Comparison of ENCODE assay signal across 25 cellular contexts in the genomic region with DNA sequence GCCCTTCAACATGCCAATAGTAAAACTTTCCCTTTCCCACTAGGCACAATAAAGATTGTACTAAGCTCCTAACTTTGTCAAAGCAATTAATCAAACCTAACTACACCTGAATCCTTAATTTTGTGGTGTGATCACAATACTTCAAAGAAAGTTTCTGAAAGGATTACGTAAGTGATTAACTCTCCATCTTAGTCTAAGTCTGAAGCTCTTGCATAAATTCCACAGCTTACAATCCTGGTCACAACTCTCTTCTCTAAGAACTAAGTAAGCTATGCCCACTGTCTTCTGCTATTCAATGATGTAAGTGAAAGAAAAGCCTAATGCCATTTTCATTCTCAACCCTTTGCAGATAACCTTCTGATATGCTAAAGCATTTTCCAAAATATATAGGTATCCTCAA.
"Had no signal": no experiment of that assay in that cellular context is flagged by ENCODE, and none has a peak within 500 bp of the region (broad histone marks: within the 10 kb centered on the region; RNA-seq: fewer than 3 reads in every experiment).

No MANE protein-coding gene starts in this region.

- H3K27me3 Mint-ChIP-seq: activated CD4-positive, alpha-beta T cell treated with anti-CD3 and anti-CD28 coated beads, Interleukin-2, amount 10 ng/mL, durations not matched to agents 7 days and 5 days; activated naive CD8-positive, alpha-beta T cell treated with anti-CD3 and anti-CD28 coated beads for 36 hours; central memory CD8-positive, alpha-beta T cell; effector memory CD8-positive, alpha-beta T cell; stimulated activated naive B cell treated with anti-CD40 and anti-IgM and Interleukin-4, amounts not matched to agents 10 μg/mL and 1 μg/mL and 100 μg/mL, for 72 hours had no signal

- H3K4me3 ChIP-seq: breast epithelium, colonic mucosa, dorsolateral prefrontal cortex, gastroesophageal sphincter, mucosa of descending colon, vagina had no signal

- H3K27ac ChIP-seq: breast epithelium, colonic mucosa, gastroesophageal sphincter, vagina, VCaP had no signal

- H3K27me3 ChIP-seq: breast epithelium, colonic mucosa, dorsolateral prefrontal cortex, gastroesophageal sphincter, vagina had no signal

- H3K27ac Mint-ChIP-seq: activated CD4-positive, alpha-beta T cell treated with anti-CD3 and anti-CD28 coated beads, Interleukin-2, amount 10 ng/mL, durations not matched to agents 7 days and 5 days; activated CD8-positive, alpha-beta T cell treated with anti-CD3 and anti-CD28 coated beads, Interleukin-2, amount 10 ng/mL, durations not matched to agents 7 days and 5 days; activated naive CD8-positive, alpha-beta T cell treated with anti-CD3 and anti-CD28 coated beads for 36 hours; effector memory CD8-positive, alpha-beta T cell; stimulated activated naive B cell treated with anti-CD40 and anti-IgM and Interleukin-4, amounts not matched to agents 10 μg/mL and 1 μg/mL and 100 μg/mL, for 72 hours had no signal

- ATAC-seq: activated CD8-positive, alpha-beta T cell treated with anti-CD3 and anti-CD28 coated beads, Interleukin-2, amount 10 ng/mL, durations not matched to agents 7 days and 5 days; effector memory CD8-positive, alpha-beta T cell; gastroesophageal sphincter; left ventricle myocardium superior; mucosa of descending colon; sciatic nerve; stimulated activated naive B cell treated with anti-CD40 and anti-IgM and Interleukin-4, amounts not matched to agents 10 μg/mL and 1 μg/mL and 100 μg/mL, for 72 hours had no signal

- DNase-seq: activated CD4-positive, alpha-beta T cell treated with anti-CD3 and anti-CD28 coated beads, Interleukin-2, amount 10 ng/mL, durations not matched to agents 7 days and 5 days; activated CD4-positive, CD25-positive, alpha-beta regulatory T cell treated with anti-CD3 and anti-CD28 coated beads, Interleukin-2, amount 50 U/mL, for 72 hours; activated CD8-positive, alpha-beta T cell treated with anti-CD3 and anti-CD28 coated beads, Interleukin-2, amount 10 ng/mL, durations not matched to agents 7 days and 5 days; activated naive CD4-positive, alpha-beta T cell treated with Interleukin-2 at 50 U/mL for 16 hours; activated naive CD8-positive, alpha-beta T cell treated with anti-CD3 and anti-CD28 coated beads for 36 hours; activated T-cell treated with anti-CD3 and anti-CD28 coated beads, Interleukin-2, amount 50 U/mL, for 1 hour; amniotic stem cell; colonic mucosa; dorsolateral prefrontal cortex; effector memory CD8-positive, alpha-beta T cell; hypothalamus; left ventricle myocardium superior; mucosa of descending colon; posterior cingulate gyrus; small intestine; stimulated activated CD4-positive, alpha-beta T cell treated with anti-CD3 and anti-CD28 coated beads, Interleukin-2, amount 100 ng/mL, for 24 hours; stimulated activated naive B cell treated with anti-CD40 and anti-IgM and Interleukin-4, amounts not matched to agents 10 μg/mL and 1 μg/mL and 100 μg/mL, for 72 hours; trophoblast cell had no signal

- H3K9me3 ChIP-seq: breast epithelium, colonic mucosa, gastroesophageal sphincter, mucosa of descending colon, vagina had no signal

- H3K36me3 ChIP-seq: breast epithelium, colonic mucosa, gastroesophageal sphincter, vagina had no signal

- H3K9me3 Mint-ChIP-seq: activated CD4-positive, alpha-beta T cell treated with anti-CD3 and anti-CD28 coated beads, Interleukin-2, amount 10 ng/mL, durations not matched to agents 7 days and 5 days; activated naive CD8-positive, alpha-beta T cell treated with anti-CD3 and anti-CD28 coated beads for 36 hours; central memory CD8-positive, alpha-beta T cell; effector memory CD8-positive, alpha-beta T cell; neural crest cell; stimulated activated naive B cell treated with anti-CD40 and anti-IgM and Interleukin-4, amounts not matched to agents 10 μg/mL and 1 μg/mL and 100 μg/mL, for 72 hours had no signal

- H3K36me3 Mint-ChIP-seq: stimulated activated naive B cell treated with anti-CD40 and anti-IgM and Interleukin-4, amounts not matched to agents 10 μg/mL and 1 μg/mL and 100 μg/mL, for 72 hours had no signal

- H3K4me3 Mint-ChIP-seq: activated CD4-positive, alpha-beta T cell treated with anti-CD3 and anti-CD28 coated beads, Interleukin-2, amount 10 ng/mL, durations not matched to agents 7 days and 5 days; activated CD8-positive, alpha-beta T cell treated with anti-CD3 and anti-CD28 coated beads, Interleukin-2, amount 10 ng/mL, durations not matched to agents 7 days and 5 days; activated naive CD8-positive, alpha-beta T cell treated with anti-CD3 and anti-CD28 coated beads for 36 hours; central memory CD8-positive, alpha-beta T cell; effector memory CD8-positive, alpha-beta T cell; neural crest cell; stimulated activated naive B cell treated with anti-CD40 and anti-IgM and Interleukin-4, amounts not matched to agents 10 μg/mL and 1 μg/mL and 100 μg/mL, for 72 hours had no signal
